Comparison of ENCODE assay signal across 28 cellular contexts in the genomic region with DNA sequence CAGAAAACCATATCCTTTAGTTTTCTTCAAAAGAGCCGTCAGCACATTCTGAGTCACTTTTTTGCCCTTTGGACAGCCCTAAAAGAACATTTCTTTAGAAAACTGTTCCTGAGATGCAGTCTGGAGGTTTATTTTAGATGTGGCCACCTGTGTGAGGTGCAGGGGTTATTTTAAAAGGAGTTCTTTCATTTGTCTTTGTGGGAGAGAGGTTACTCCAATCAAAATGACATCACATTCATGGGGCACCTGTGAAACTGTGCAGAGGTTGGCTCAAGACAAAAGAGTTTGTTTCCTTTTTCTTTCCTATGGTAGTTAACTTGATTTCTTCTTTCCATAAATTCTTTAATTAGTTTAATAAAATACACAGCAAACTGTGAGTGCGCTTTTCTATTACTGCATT.
"Had no signal": no experiment of that assay in that cellular context is flagged by ENCODE, and none has a peak within 500 bp of the region (broad histone marks: within the 10 kb centered on the region; RNA-seq: fewer than 3 reads in every experiment).

No MANE protein-coding gene starts in this region.

- H3K27ac ChIP-seq: body of pancreas, breast epithelium, SK-N-MC had no signal

- H3K4me1 ChIP-seq: ascending aorta, body of pancreas, breast epithelium had no signal

- H3K9me3 ChIP-seq: body of pancreas, breast epithelium had no signal

- ATAC-seq: activated CD8-positive, alpha-beta T cell treated with anti-CD3 and anti-CD28 coated beads for 36 hours; body of pancreas had no signal

- H3K36me3 ChIP-seq: ascending aorta, breast epithelium, MG63 had no signal

- H3K4me3 ChIP-seq: ascending aorta, body of pancreas, breast epithelium, MG63, SK-N-MC had no signal

- FAIRE-seq: TTC549 had no signal

- H3K27me3 ChIP-seq: ascending aorta, body of pancreas, breast epithelium, MG63 had no signal

- DNase-seq: activated CD4-positive, alpha-beta T cell treated with anti-CD3 and anti-CD28 coated beads, Interleukin-2, amount 10 ng/mL, durations not matched to agents 24 days and 14 days; activated CD4-positive, alpha-beta T cell treated with anti-CD3 and anti-CD28 coated beads, Interleukin-2, amount 50 U/mL, for 4 hours; activated CD8-positive, alpha-beta T cell treated with anti-CD3 and anti-CD28 coated beads for 36 hours; activated gamma-delta T cell; activated naive CD4-positive, alpha-beta T cell treated with Interleukin-2 at 50 U/mL for 16 hours; activated naive CD8-positive, alpha-beta T cell treated with anti-CD3 and anti-CD28 coated beads, Interleukin-2, amount 10 ng/mL, durations not matched to agents 7 days and 5 days; activated T-cell treated with anti-CD3 and anti-CD28 coated beads, Interleukin-2, amount 50 U/mL, for 24 hours; amygdala; body of pancreas; cerebellar nuclear complex; Kasumi-1; KBM-7; MG63; MV-4-11; NCI-H1092; NCI-H1436 treated with DMSO at 0.1 percent for 48 hours; NCI-H1694 treated with DMSO at 0.1 percent for 48 hours; NCI-H2029; NCI-H2171; NCI-H510A; NCI-H526; NCI-H748 treated with DMSO at 0.1 percent for 48 hours; OCI-M1; Right ventricle myocardium superior had no signal
